ENCODE assay signal across 11 cellular contexts in genomic region chr14:50740858-50741257, GRCh38.
DNase-seq lines count a peak whose midpoint lies in the region; ATAC-seq and TF ChIP-seq lines count a peak whose summit lies in the region.
"Had no signal": no experiment of that assay in that cellular context is flagged by ENCODE, and none has a peak within 500 bp of the region (broad histone marks: within the 10 kb centered on the region; RNA-seq: fewer than 3 reads in every experiment).

No MANE protein-coding gene starts in this region.

- no peak overlapping the region for H3K27ac ChIP-seq in body of pancreas
- peak overlapping the region; percentile 65 for H3K27ac ChIP-seq in parathyroid adenoma

- H3K27me3 ChIP-seq in body of pancreas (no peaks in the 10 kb centered on the region), parathyroid adenoma (ENCODE audit: control insufficient read depth, insufficient read depth, low read length) (no peaks in the 10 kb centered on the region)

- H3K4me1 ChIP-seq in body of pancreas, result peaks cover 12% of the 10 kb centered on the region
- peaks cover 12% of the 10 kb centered on the region for H3K4me1 ChIP-seq in parathyroid adenoma

- H3K4me3 ChIP-seq in body of pancreas (no peak overlapping the region), parathyroid adenoma (ENCODE audit: low read depth, low read length) (no peak overlapping the region)

- no peak for TF ChIP-seq POLR2A in body of pancreas (IDR thresholded peaks at IDR 0.05)

- H3K9me3 ChIP-seq in body of pancreas (no peaks in the 10 kb centered on the region), parathyroid adenoma (ENCODE audit: control insufficient read depth, low read length) (no peaks in the 10 kb centered on the region)

- peak; percentile 55 for ATAC-seq in body of pancreas
- ATAC-seq in HG02885 (IDR thresholded peaks at IDR 0.05; ENCODE audit: poor library complexity, unreplicated experiment), result no peak

- no peak overlapping the region for H3K9ac ChIP-seq in parathyroid adenoma

- intact Hi-C loops in body of pancreas (cut with DNase I), result no loop called here

- H3K36me3 ChIP-seq in body of pancreas (replicated peaks in 1 of 2; ENCODE audit: insufficient read depth in 1 of 2, low read depth in 2 of 2), result no peaks in the 10 kb centered on the region
- H3K36me3 ChIP-seq in parathyroid adenoma (ENCODE audit: control insufficient read depth, insufficient read depth, low read length), result peaks cover 2% of the 10 kb centered on the region

- no peaks in the 10 kb centered on the region for H3K79me2 ChIP-seq in parathyroid adenoma

- peak overlapping the region; percentile 1 for H2AFZ ChIP-seq in parathyroid adenoma

- TF ChIP-seq CTCF in body of pancreas (IDR thresholded peaks at IDR 0.05) (no peak), parathyroid adenoma (IDR thresholded peaks at IDR 0.05) (no peak)

- H3K4me2 ChIP-seq in parathyroid adenoma (ENCODE audit: low read length), result no peak overlapping the region

- DNase-seq in DMS53 (lab: John Stamatoyannopoulos, UW) (peak; percentile 38), DMS53 treated with DMSO at 0.1 percent for 48 hours (lab: John Stamatoyannopoulos, UW; ENCODE audit: unreplicated experiment) (no peak), NCI-H1436 (lab: John Stamatoyannopoulos, UW) (peak; percentile 13), body of pancreas (no peak), globus pallidus (ENCODE audit: low spot score) (no peak), NCI-H1092 (lab: John Stamatoyannopoulos, UW) (no peak)
- DNase-seq: 8988T, KG1, NCI-H526 treated with DMSO at 0.1 percent for 48 hours had no signal

Comparison
In these comparisons a context has a peak if more than half of its experiments do, and no peak if none do; other contexts are left out.
1. DNase-seq: peak in DMS53 (single experiment) and NCI-H1436 (single experiment); none in DMS53 treated with DMSO at 0.1 percent for 48 hours (single experiment), body of pancreas (0 of 4), globus pallidus (single experiment) and NCI-H1092 (single experiment).